Comparison of ENCODE assay signal across 8 cellular contexts in the genomic region with DNA sequence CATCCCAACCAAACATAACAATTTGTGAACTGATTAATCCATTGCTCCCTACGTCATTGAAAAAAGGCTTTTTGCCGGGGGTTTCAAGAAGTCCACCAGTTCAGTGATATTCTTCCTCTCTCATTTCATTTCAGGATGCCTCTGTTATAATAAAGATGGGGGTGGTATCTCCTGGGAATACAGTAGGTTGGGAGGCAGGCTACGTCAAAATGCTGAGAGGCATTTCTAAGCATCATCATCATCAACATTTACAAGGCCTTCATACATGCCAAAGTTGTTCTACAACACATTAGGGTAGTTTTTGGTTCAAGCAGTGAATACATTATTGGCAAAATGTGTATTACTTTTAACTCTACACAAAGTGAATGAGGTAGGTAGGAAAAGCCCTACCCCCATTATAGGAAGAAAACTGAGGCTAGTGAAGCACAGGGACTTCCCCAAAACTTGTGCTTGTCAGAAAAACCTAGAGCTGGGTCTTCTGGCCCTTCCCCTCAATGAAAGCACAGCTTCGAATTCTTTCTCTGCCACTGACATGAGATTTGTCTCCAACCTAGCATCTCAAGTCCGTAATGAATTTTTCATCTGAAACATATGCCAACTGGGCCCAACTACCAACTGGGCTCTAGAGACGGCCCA. TPM values are rescaled to one million over a fixed set of nuclear protein-coding genes. Genes with fewer than 3 reads are reported as not detected.
DNase-seq lines count a peak whose midpoint lies in the region; ATAC-seq, FAIRE-seq and TF ChIP-seq lines count a peak whose summit lies in the region.

No MANE protein-coding gene starts in this region.

- H3K36me3 ChIP-seq in A673 (ENCODE audit: insufficient read depth, low read length, poor library complexity, severe bottlenecking) = no peaks in the 10 kb centered on the region
- no peaks in the 10 kb centered on the region for H3K36me3 ChIP-seq in astrocyte (ENCODE audit: insufficient read depth, low read length)
- H3K36me3 ChIP-seq in mesodermal cell (ENCODE audit: control insufficient read depth, insufficient read depth, low read length) = no peaks in the 10 kb centered on the region

- peaks cover 9% of the 10 kb centered on the region for H3K4me1 ChIP-seq in A673 (ENCODE audit: insufficient read depth, low read length, poor library complexity, severe bottlenecking)
- H3K4me1 ChIP-seq in astrocyte (ENCODE audit: insufficient read depth, low read length) = peaks cover 13% of the 10 kb centered on the region
- peaks cover 8% of the 10 kb centered on the region for H3K4me1 ChIP-seq in mesodermal cell (ENCODE audit: control insufficient read depth, insufficient read depth, low read length, poor library complexity, severe bottlenecking)

- BruUV-seq in A673 (replicated peaks; lab: Mats Ljungman, UMichigan) = no TSS peak

- no peaks in the 10 kb centered on the region for H3K9me3 ChIP-seq in A673 (ENCODE audit: low read depth, low read length, poor library complexity, severe bottlenecking)
- no peaks in the 10 kb centered on the region for H3K9me3 ChIP-seq in astrocyte (ENCODE audit: insufficient read depth, low read depth, low read length)
- H3K9me3 ChIP-seq in mesodermal cell (ENCODE audit: control insufficient read depth, low read length) = no peaks in the 10 kb centered on the region

- H3K4me3 Mint-ChIP-seq in astrocyte (ENCODE audit: unreplicated experiment) = peak overlapping the region; percentile 97

- no peak for TF ChIP-seq CTCF in A673 (conservative IDR thresholded peaks at IDR 0.05; ENCODE audit: low read depth, low read length)
- no peak for TF ChIP-seq CTCF in astrocyte (IDR thresholded peaks at IDR 0.05; ENCODE audit: insufficient read depth, low read depth, low read length)

- H3K4me1 Mint-ChIP-seq in astrocyte (ENCODE audit: low read depth, unreplicated experiment) = peaks cover 6% of the 10 kb centered on the region

- H3K4me2 ChIP-seq in astrocyte (ENCODE audit: low read length) = peak overlapping the region; percentile 89

- peaks cover 3% of the 10 kb centered on the region for H3K36me3 Mint-ChIP-seq in astrocyte (ENCODE audit: low read depth, unreplicated experiment)

- peak overlapping the region; percentile 96 for H3K9ac ChIP-seq in astrocyte (ENCODE audit: low read length)

- peaks cover under 1% of the 10 kb centered on the region for H3K9me3 Mint-ChIP-seq in astrocyte (ENCODE audit: unreplicated experiment)

- CTCF ChIA-PET in A673 (lab: Charles Lee) = no interaction called here

- 49 to 53% methylated on average over 3 to 5 of the region's 6 CpGs for WGBS in mesodermal cell (ENCODE audit: insufficient coverage in 2 of 2), 2 experiments

- H3K27ac Mint-ChIP-seq in astrocyte (ENCODE audit: unreplicated experiment) = peak overlapping the region; percentile 98

- no peaks in the 10 kb centered on the region for H4K20me1 ChIP-seq in astrocyte (ENCODE audit: insufficient read depth, low read length)

- DNase-seq in A673 (ENCODE audit: low spot score) (no peak), astrocyte (ENCODE audit: low read depth) (no peak), midbrain (lab: John Stamatoyannopoulos, UW) (no peak), DMS53 treated with DMSO at 0.1 percent for 48 hours (lab: John Stamatoyannopoulos, UW; ENCODE audit: unreplicated experiment) (no peak)
- DNase-seq in activated effector memory CD4-positive, alpha-beta T cell treated with Interleukin-2 at 50 U/mL for 16 hours = no peak

- H3K4me3 ChIP-seq in A673 (ENCODE audit: low read depth, low read length, poor library complexity, severe bottlenecking) (peak overlapping the region; percentile 63), astrocyte (ENCODE audit: insufficient read depth, low read depth, low read length) (peak overlapping the region; percentile 89), mesodermal cell (ENCODE audit: extremely low read depth, insufficient read depth, low read length, poor library complexity, severe bottlenecking) (peak overlapping the region; percentile 72)

- H3K27me3 ChIP-seq in A673 (replicated peaks; ENCODE audit: insufficient read depth, low read depth, low read length, poor library complexity) = peaks cover 20% of the 10 kb centered on the region
- peaks cover 10% of the 10 kb centered on the region for H3K27me3 ChIP-seq in astrocyte (ENCODE audit: insufficient read depth, low read length)

- peaks cover 20% of the 10 kb centered on the region for H3K27me3 Mint-ChIP-seq in astrocyte (ENCODE audit: low read depth, unreplicated experiment)

- H2AFZ ChIP-seq in astrocyte (ENCODE audit: low read depth, low read length) = peak overlapping the region; percentile 92

- FAIRE-seq in astrocyte (lab: Jason Lieb, UNC) = no peak

- intact Hi-C loops in A673 (cut with micrococcal nuclease; ENCODE audit: unreplicated experiment) = no loop called here

- POLR2A ChIA-PET in A673 (lab: Charles Lee; ENCODE audit: low non-redundant PET) = no interaction called here

- H3K79me2 ChIP-seq in astrocyte (ENCODE audit: insufficient read depth, low read length) = peaks cover 12% of the 10 kb centered on the region

- H3K27ac ChIP-seq in A673 (ENCODE audit: low read depth, low read length, poor library complexity, severe bottlenecking) (peak overlapping the region; percentile 77), astrocyte (ENCODE audit: low read depth, low read length) (peak overlapping the region; percentile 93), mesodermal cell (ENCODE audit: low read depth, low read length, severe bottlenecking) (no peak overlapping the region)

- peak; percentile 1 for ATAC-seq in GM19025 (IDR thresholded peaks at IDR 0.05; ENCODE audit: low read depth, unreplicated experiment)
- ATAC-seq in HG03378 (IDR thresholded peaks at IDR 0.05; ENCODE audit: unreplicated experiment) = peak; percentile 17

RNA-seq across cellular contexts. Expression of gene OSR1, which starts 11.3 kb away (rescaled TPM):
- total RNA-seq in A673 (2021) (0.13 and 0.84 TPM in 2 replicates), astrocyte (0.31 and 1.0 TPM in 2 replicates)
- 1.0 TPM for polyA plus RNA-seq in mesodermal cell (2013, experiment 1 of 2)
- polyA plus RNA-seq in mesodermal cell (2013, experiment 2 of 2) = 0.86 TPM
